Comparison of ENCODE assay signal across 8 cellular contexts in the genomic region with DNA sequence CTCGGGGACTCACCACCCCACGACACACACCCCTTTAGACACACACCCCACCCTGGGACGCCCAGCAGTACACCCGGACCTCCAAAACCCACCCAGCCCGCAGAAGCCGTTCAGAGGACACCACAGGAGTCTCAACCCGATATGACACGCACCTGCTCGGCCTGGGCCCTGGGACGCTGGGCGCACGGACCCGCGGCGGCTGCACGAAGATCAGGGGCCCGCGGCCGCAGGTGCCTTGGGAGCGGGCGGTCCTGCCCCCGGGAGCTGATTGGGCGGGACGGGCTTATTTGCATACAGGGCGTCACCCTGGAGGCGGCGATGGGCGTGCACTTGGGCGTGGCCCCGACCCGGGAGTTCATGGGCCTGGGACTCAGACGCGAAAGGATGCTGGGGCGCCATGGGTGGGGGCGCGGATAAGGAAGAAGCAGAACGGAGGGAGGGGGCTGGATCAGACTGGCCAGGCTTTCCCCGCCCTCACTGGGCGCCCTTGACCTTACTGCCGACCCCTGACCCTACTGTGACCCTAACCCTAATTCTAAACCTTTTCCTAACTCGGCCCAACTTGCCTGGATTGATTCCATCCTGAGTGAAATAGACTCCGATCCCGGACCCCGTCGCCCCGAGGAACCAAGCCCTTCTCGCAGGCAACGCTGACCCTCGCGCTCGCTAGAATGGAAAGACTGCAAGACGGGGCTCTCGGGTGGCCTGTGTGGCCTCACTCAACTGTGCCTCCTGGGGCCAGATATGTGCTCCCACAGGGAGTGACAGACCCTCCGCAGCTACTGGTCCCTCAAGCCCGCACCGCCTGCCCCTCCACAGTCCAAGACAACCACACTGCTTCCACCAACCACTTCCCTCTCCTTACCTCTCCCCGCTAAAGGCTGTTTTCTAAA. TPM values are rescaled to one million over a fixed set of nuclear protein-coding genes. Genes with fewer than 3 reads are reported as not detected.
DNase-seq lines count a peak whose midpoint lies in the region; ATAC-seq and TF ChIP-seq lines count a peak whose summit lies in the region.

A gene (minus strand): TSS at position 211 of the 893 bp plus-strand sequence. CDS start 19,528 bp downstream, outside the sequence.

- peak within 1 kb of the TSS; percentile 53 to 63 for H3K4me3 ChIP-seq in duodenal mucosa (ENCODE audit: low read depth in 1 of 2, low read length in 2 of 2)
- H3K4me3 ChIP-seq in lung: no peak within 1 kb of the TSS

- H3K9ac ChIP-seq in duodenal mucosa (ENCODE audit: low read depth in 1 of 2, low read length in 2 of 2): peak within 1 kb of the TSS in 1 of 2 donors; percentile 32

- WGBS in lung, 2 donors: 10 to 18% methylated on average over 56 to 57 of the region's 57 CpGs

- no peaks in the 10 kb centered on the region for H3K27me3 ChIP-seq in duodenal mucosa (ENCODE audit: control insufficient read depth in 1 of 2, insufficient read depth in 2 of 2, low read length in 2 of 2)
- no peaks in the 10 kb centered on the region for H3K27me3 ChIP-seq in lung (ENCODE audit: control insufficient read depth, insufficient read depth)

- H3K9me3 ChIP-seq in duodenal mucosa (ENCODE audit: control insufficient read depth in 1 of 2, low read length in 2 of 2) (no peaks in the 10 kb centered on the region), lung (ENCODE audit: control insufficient read depth in 2 of 2, insufficient read depth in 1 of 2, low read length in 1 of 2) (no peaks in the 10 kb centered on the region)

- H3K4me1 ChIP-seq in duodenal mucosa (ENCODE audit: control insufficient read depth in 1 of 2, insufficient read depth in 2 of 2, low read length in 2 of 2) (peaks cover 4 to 8% of the 10 kb centered on the region in 2 donors), lung (ENCODE audit: control insufficient read depth in 2 of 2, insufficient read depth in 2 of 2, low read length in 2 of 2) (no peaks in the 10 kb centered on the region)

- no peak for TF ChIP-seq CTCF in lung (IDR thresholded peaks at IDR 0.05; ENCODE audit: control extremely low read depth, extremely low read depth)

- DNase-seq in NCI-H226 (peak; percentile 71), lung (ENCODE audit: low spot score) (peak; percentile 86), Kasumi-1 (lab: John Stamatoyannopoulos, UW) (no peak)
- DNase-seq in activated CD4-positive, alpha-beta T cell treated with anti-CD3 and anti-CD28 coated beads, Interleukin-2, amount 50 U/mL, for 48 hours: peak; percentile 76 to 82
- DNase-seq in stimulated activated CD8-positive, alpha-beta memory T cell treated with anti-CD3 and anti-CD28 coated beads, Interleukin-15, amount 100 ng/mL, for 1 hour (ENCODE audit: low read depth): peak; percentile 43

- H3K27ac ChIP-seq in duodenal mucosa (ENCODE audit: low read depth, low read length): no peak within 1 kb of the TSS
- H3K27ac ChIP-seq in lung (ENCODE audit: low read depth in 1 of 2, low read length in 1 of 2): no peak within 1 kb of the TSS

- peak; percentile 62 for ATAC-seq in GM18508 (IDR thresholded peaks at IDR 0.05; ENCODE audit: insufficient read depth, unreplicated experiment)
- ATAC-seq in HG02938 (IDR thresholded peaks at IDR 0.05; ENCODE audit: unreplicated experiment): peak; percentile 74
- ATAC-seq in lung (ENCODE audit: insufficient read depth, low FRiP score): peak; percentile 85

- H3K36me3 ChIP-seq in duodenal mucosa (ENCODE audit: control insufficient read depth in 1 of 2, insufficient read depth in 2 of 2, low read length in 2 of 2): no peaks in the 10 kb centered on the region
- no peaks in the 10 kb centered on the region for H3K36me3 ChIP-seq in lung (ENCODE audit: control insufficient read depth in 2 of 2, insufficient read depth in 2 of 2, low read length in 2 of 2)

RNA-seq across cellular contexts. Expression of the gene that starts here (rescaled TPM):
- 1 to 10 TPM in 1 of 2 donors, under 1 TPM in 1; 0.63 to 1.8 TPM for total RNA-seq in lung
- under 1 TPM; 0.44 to 0.59 TPM for polyA plus RNA-seq in lung

Comparison
In these comparisons a context has a peak if more than half of its experiments do, and no peak if none do; other contexts are left out.
1. DNase-seq: peak in NCI-H226 (single experiment), activated CD4-positive, alpha-beta T cell treated with anti-CD3 and anti-CD28 coated beads, Interleukin-2, amount 50 U/mL, for 48 hours (2 of 2), lung (single experiment) and stimulated activated CD8-positive, alpha-beta memory T cell treated with anti-CD3 and anti-CD28 coated beads, Interleukin-15, amount 100 ng/mL, for 1 hour (single experiment); none in Kasumi-1 (0 of 2).
2. Peak in every context shown above with its lines, with median percentiles within 50 percentile points of each other: ATAC-seq.